In genomic region chr3:187808466-187809291, GRCh38 we compare ENCODE assay signal across 12 cellular contexts.
DNase-seq lines count a peak whose midpoint lies in the region; ATAC-seq and TF ChIP-seq lines count a peak whose summit lies in the region.
"Had no signal": no experiment of that assay in that cellular context is flagged by ENCODE, and none has a peak within 500 bp of the region (broad histone marks: within the 10 kb centered on the region; RNA-seq: fewer than 3 reads in every experiment).

No MANE protein-coding gene starts in this region.

- 0 out of 2 replicates have a peak, but pooled peaks cover 3% of the 10 kb centered on the region for H3K27me3 ChIP-seq in OCI-LY3 (ENCODE audit: low read depth, low read length)
- H3K27me3 ChIP-seq: brain microvascular endothelial cell had no signal

- peaks cover 10% of the 10 kb centered on the region; the same call in 1 of the 2 replicates for H3K9me3 ChIP-seq in OCI-LY3 (ENCODE audit: insufficient read depth, low read length)

- H3K4me3 Mint-ChIP-seq in T-cell = no peak overlapping the region
- H3K4me3 Mint-ChIP-seq: naive thymus-derived CD4-positive, alpha-beta T cell had no signal

- no peak overlapping the region for H2AFZ ChIP-seq in OCI-LY3 (ENCODE audit: low read depth, low read length)

- H4K20me1 ChIP-seq in OCI-LY3 (ENCODE audit: insufficient read depth, low read length) = no peaks in the 10 kb centered on the region

- intact Hi-C loops in sciatic nerve (cut with DNase I) = no loop called here

- H3K27ac ChIP-seq in OCI-LY3 (ENCODE audit: low read length) = no peak overlapping the region
- H3K27ac ChIP-seq: brain microvascular endothelial cell had no signal

- TF ChIP-seq RAD21 in Ishikawa (IDR thresholded peaks at IDR 0.05; ENCODE audit: low read depth) = peak; percentile 23; the same call in 1 of the 2 replicates

- TF ChIP-seq CTCF in OCI-LY3 (IDR thresholded peaks at IDR 0.05; ENCODE audit: low read depth, low read length) = no peak

- ATAC-seq in sciatic nerve (peak; percentile 56), GM21825 (IDR thresholded peaks at IDR 0.05; ENCODE audit: unreplicated experiment) (no peak), T-cell (replicated peaks in 1 of 4) (no peak)
- ATAC-seq: naive thymus-derived CD4-positive, alpha-beta T cell had no signal

- H3K36me3 Mint-ChIP-seq in T-cell = no peaks in the 10 kb centered on the region

- H3K4me1 ChIP-seq in OCI-LY3 (ENCODE audit: low read length) = peaks cover 53% of the 10 kb centered on the region

- H3K4me1 Mint-ChIP-seq in T-cell = peaks cover 6 to 13% (median 11%) of the 10 kb centered on the region in 3 donors

- H3K27me3 Mint-ChIP-seq in T-cell = no peaks in the 10 kb centered on the region
- H3K27me3 Mint-ChIP-seq: naive thymus-derived CD4-positive, alpha-beta T cell had no signal

- H3K79me2 ChIP-seq in OCI-LY3 (ENCODE audit: low read length) = no peaks in the 10 kb centered on the region

- H3K4me2 ChIP-seq in OCI-LY3 (ENCODE audit: low read length) = peak overlapping the region; percentile 7; the same call in 1 of the 2 replicates

- H3K4me3 ChIP-seq in OCI-LY3 (ENCODE audit: low read length) = no peak overlapping the region

- no peak overlapping the region for H3K9ac ChIP-seq in OCI-LY3 (ENCODE audit: low read length)

- POLR2A ChIA-PET in T-cell (lab: Charles Lee) = no interaction called here

- H3K27ac Mint-ChIP-seq in T-cell = no peak overlapping the region
- H3K27ac Mint-ChIP-seq: naive thymus-derived CD4-positive, alpha-beta T cell had no signal

- peak; percentile 22 for DNase-seq in glomerular visceral epithelial cell (ENCODE audit: extremely low spot score)
- DNase-seq in sciatic nerve (ENCODE audit: low spot score) = no peak
- no peak for DNase-seq in GF-D8 (lab: John Stamatoyannopoulos, UW)
- DNase-seq in foreskin melanocyte = no peak
- DNase-seq in T-cell = no peak
- DNase-seq: activated CD4-positive, alpha-beta T cell treated with anti-CD3 and anti-CD28 coated beads, Interleukin-2, amount 50 U/mL, for 48 hours; brain microvascular endothelial cell; Kasumi-1; naive thymus-derived CD4-positive, alpha-beta T cell had no signal

- CTCF ChIA-PET in T-cell (lab: Charles Lee) = interaction anchor here in 1 of 2 donors (0.6 kb wide), 1 partner anchor 349 kb away, joined by 3 read pairs; no protein-coding TSS in a partner anchor

- H3K36me3 ChIP-seq in OCI-LY3 (replicated peaks; ENCODE audit: low read depth, low read length) = peaks cover 14% of the 10 kb centered on the region
- H3K36me3 ChIP-seq: brain microvascular endothelial cell had no signal

- TF ChIP-seq EP300 in Ishikawa (IDR thresholded peaks at IDR 0.05; ENCODE audit: borderline replicate concordance) = 0 out of 2 replicates have a peak, but pooled peaks have one; percentile 11

- H3K9me3 Mint-ChIP-seq in T-cell = peaks cover 0 to 3% (median 0%) of the 10 kb centered on the region in 3 donors

TF ChIP-seq in Ishikawa, 13 proteins besides CTCF, POLR2A, EP300 and RAD21:
- TF ChIP-seq EGR1 (IDR thresholded peaks at IDR 0.05) = no peak
- no peak for TF ChIP-seq CREB1 (IDR thresholded peaks at IDR 0.05; ENCODE audit: low read depth)
- no peak for TF ChIP-seq CEBPB (IDR thresholded peaks at IDR 0.05)
- no peak for TF ChIP-seq ZBTB7A (IDR thresholded peaks at IDR 0.05; ENCODE audit: low read depth)
- TF ChIP-seq NFIC (IDR thresholded peaks at IDR 0.05) = no peak
- TF ChIP-seq FOXM1 (IDR thresholded peaks at IDR 0.05; ENCODE audit: borderline replicate concordance, low read depth) = no peak
- no peak for TF ChIP-seq TAF1 (IDR thresholded peaks at IDR 0.05; ENCODE audit: low read depth)
- TF ChIP-seq MAX (IDR thresholded peaks at IDR 0.05) = no peak
- TF ChIP-seq USF1 (IDR thresholded peaks at IDR 0.05) = no peak
- no peak for TF ChIP-seq YY1 (IDR thresholded peaks at IDR 0.05; ENCODE audit: low read depth)
- peak; percentile 78 for TF ChIP-seq TCF12 (IDR thresholded peaks at IDR 0.05; ENCODE audit: low read depth)
- peak; percentile 39; the same call in 1 of the 2 replicates for TF ChIP-seq TEAD4 (IDR thresholded peaks at IDR 0.05)
- TF ChIP-seq REST (IDR thresholded peaks at IDR 0.05; ENCODE audit: low read depth) = no peak
TF ChIP-seq in Ishikawa: peak in this region for 2.
